3 cellular contexts compared by ENCODE assay signal in genomic region chr16:53220585-53220984, GRCh38.
TF ChIP-seq lines count a peak whose summit lies in the region.

No MANE protein-coding gene starts in this region.

TF ChIP-seq in GM23338, 12 proteins besides CTCF, POLR2A, EP300 and RAD21 (continues in another document):
- TF ChIP-seq, protein P1, sequence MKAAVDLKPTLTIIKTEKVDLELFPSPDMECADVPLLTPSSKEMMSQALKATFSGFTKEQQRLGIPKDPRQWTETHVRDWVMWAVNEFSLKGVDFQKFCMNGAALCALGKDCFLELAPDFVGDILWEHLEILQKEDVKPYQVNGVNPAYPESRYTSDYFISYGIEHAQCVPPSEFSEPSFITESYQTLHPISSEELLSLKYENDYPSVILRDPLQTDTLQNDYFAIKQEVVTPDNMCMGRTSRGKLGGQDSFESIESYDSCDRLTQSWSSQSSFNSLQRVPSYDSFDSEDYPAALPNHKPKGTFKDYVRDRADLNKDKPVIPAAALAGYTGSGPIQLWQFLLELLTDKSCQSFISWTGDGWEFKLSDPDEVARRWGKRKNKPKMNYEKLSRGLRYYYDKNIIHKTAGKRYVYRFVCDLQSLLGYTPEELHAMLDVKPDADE (IDR thresholded peaks at IDR 0.05), result no peak
- TF ChIP-seq, protein P2, sequence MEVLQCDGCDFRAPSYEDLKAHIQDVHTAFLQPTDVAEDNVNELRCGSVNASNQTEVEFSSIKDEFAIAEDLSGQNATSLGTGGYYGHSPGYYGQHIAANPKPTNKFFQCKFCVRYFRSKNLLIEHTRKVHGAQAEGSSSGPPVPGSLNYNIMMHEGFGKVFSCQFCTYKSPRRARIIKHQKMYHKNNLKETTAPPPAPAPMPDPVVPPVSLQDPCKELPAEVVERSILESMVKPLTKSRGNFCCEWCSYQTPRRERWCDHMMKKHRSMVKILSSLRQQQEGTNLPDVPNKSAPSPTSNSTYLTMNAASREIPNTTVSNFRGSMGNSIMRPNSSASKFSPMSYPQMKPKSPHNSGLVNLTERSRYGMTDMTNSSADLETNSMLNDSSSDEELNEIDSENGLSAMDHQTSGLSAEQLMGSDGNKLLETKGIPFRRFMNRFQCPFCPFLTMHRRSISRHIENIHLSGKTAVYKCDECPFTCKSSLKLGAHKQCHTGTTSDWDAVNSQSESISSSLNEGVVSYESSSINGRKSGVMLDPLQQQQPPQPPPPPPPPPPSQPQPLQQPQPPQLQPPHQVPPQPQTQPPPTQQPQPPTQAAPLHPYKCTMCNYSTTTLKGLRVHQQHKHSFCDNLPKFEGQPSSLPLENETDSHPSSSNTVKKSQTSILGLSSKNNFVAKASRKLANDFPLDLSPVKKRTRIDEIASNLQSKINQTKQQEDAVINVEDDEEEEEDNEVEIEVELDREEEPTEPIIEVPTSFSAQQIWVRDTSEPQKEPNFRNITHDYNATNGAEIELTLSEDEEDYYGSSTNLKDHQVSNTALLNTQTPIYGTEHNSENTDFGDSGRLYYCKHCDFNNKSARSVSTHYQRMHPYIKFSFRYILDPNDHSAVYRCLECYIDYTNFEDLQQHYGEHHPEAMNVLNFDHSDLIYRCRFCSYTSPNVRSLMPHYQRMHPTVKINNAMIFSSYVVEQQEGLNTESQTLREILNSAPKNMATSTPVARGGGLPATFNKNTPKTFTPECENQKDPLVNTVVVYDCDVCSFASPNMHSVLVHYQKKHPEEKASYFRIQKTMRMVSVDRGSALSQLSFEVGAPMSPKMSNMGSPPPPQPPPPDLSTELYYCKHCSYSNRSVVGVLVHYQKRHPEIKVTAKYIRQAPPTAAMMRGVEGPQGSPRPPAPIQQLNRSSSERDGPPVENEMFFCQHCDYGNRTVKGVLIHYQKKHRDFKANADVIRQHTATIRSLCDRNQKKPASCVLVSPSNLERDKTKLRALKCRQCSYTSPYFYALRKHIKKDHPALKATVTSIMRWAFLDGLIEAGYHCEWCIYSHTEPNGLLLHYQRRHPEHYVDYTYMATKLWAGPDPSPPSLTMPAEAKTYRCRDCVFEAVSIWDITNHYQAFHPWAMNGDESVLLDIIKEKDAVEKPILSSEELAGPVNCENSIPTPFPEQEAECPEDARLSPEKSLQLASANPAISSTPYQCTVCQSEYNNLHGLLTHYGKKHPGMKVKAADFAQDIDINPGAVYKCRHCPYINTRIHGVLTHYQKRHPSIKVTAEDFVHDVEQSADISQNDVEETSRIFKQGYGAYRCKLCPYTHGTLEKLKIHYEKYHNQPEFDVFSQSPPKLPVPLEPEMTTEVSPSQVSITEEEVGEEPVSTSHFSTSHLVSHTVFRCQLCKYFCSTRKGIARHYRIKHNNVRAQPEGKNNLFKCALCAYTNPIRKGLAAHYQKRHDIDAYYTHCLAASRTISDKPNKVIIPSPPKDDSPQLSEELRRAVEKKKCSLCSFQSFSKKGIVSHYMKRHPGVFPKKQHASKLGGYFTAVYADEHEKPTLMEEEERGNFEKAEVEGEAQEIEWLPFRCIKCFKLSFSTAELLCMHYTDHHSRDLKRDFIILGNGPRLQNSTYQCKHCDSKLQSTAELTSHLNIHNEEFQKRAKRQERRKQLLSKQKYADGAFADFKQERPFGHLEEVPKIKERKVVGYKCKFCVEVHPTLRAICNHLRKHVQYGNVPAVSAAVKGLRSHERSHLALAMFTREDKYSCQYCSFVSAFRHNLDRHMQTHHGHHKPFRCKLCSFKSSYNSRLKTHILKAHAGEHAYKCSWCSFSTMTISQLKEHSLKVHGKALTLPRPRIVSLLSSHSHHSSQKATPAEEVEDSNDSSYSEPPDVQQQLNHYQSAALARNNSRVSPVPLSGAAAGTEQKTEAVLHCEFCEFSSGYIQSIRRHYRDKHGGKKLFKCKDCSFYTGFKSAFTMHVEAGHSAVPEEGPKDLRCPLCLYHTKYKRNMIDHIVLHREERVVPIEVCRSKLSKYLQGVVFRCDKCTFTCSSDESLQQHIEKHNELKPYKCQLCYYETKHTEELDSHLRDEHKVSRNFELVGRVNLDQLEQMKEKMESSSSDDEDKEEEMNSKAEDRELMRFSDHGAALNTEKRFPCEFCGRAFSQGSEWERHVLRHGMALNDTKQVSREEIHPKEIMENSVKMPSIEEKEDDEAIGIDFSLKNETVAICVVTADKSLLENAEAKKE (CRISPR knock-in tag; IDR thresholded peaks at IDR 0.05), result no peak
- TF ChIP-seq NANOG (IDR thresholded peaks at IDR 0.05; ENCODE audit: borderline replicate concordance), result no peak
- no peak for TF ChIP-seq POLR2AphosphoS5 (IDR thresholded peaks at IDR 0.05; ENCODE audit: low read depth)
- no peak for TF ChIP-seq STAT1 (IDR thresholded peaks at IDR 0.05; ENCODE audit: unreplicated experiment)

TF ChIP-seq in GM12878, 131 proteins besides CTCF, POLR2A, EP300 and RAD21 (continued from another document and continues in another):
- TF ChIP-seq, protein P3, sequence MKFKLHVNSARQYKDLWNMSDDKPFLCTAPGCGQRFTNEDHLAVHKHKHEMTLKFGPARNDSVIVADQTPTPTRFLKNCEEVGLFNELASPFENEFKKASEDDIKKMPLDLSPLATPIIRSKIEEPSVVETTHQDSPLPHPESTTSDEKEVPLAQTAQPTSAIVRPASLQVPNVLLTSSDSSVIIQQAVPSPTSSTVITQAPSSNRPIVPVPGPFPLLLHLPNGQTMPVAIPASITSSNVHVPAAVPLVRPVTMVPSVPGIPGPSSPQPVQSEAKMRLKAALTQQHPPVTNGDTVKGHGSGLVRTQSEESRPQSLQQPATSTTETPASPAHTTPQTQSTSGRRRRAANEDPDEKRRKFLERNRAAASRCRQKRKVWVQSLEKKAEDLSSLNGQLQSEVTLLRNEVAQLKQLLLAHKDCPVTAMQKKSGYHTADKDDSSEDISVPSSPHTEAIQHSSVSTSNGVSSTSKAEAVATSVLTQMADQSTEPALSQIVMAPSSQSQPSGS (IDR thresholded peaks at IDR 0.05; ENCODE audit: low read length), result no peak
- TF ChIP-seq, protein P4, sequence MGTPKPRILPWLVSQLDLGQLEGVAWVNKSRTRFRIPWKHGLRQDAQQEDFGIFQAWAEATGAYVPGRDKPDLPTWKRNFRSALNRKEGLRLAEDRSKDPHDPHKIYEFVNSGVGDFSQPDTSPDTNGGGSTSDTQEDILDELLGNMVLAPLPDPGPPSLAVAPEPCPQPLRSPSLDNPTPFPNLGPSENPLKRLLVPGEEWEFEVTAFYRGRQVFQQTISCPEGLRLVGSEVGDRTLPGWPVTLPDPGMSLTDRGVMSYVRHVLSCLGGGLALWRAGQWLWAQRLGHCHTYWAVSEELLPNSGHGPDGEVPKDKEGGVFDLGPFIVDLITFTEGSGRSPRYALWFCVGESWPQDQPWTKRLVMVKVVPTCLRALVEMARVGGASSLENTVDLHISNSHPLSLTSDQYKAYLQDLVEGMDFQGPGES (IDR thresholded peaks at IDR 0.05), result no peak
- TF ChIP-seq JUND (IDR thresholded peaks at IDR 0.05; ENCODE audit: low read depth, low read length) (no peak), SREBF2 (IDR thresholded peaks at IDR 0.05; ENCODE audit: low read length) (no peak), MEF2A (IDR thresholded peaks at IDR 0.05; ENCODE audit: insufficient read depth, low read depth, low read length) (no peak), USF2 (IDR thresholded peaks at IDR 0.05; ENCODE audit: borderline replicate concordance, low read depth, low read length) (no peak), MTA2 (IDR thresholded peaks at IDR 0.05; ENCODE audit: low read depth) (no peak)
- TF ChIP-seq, protein P5, sequence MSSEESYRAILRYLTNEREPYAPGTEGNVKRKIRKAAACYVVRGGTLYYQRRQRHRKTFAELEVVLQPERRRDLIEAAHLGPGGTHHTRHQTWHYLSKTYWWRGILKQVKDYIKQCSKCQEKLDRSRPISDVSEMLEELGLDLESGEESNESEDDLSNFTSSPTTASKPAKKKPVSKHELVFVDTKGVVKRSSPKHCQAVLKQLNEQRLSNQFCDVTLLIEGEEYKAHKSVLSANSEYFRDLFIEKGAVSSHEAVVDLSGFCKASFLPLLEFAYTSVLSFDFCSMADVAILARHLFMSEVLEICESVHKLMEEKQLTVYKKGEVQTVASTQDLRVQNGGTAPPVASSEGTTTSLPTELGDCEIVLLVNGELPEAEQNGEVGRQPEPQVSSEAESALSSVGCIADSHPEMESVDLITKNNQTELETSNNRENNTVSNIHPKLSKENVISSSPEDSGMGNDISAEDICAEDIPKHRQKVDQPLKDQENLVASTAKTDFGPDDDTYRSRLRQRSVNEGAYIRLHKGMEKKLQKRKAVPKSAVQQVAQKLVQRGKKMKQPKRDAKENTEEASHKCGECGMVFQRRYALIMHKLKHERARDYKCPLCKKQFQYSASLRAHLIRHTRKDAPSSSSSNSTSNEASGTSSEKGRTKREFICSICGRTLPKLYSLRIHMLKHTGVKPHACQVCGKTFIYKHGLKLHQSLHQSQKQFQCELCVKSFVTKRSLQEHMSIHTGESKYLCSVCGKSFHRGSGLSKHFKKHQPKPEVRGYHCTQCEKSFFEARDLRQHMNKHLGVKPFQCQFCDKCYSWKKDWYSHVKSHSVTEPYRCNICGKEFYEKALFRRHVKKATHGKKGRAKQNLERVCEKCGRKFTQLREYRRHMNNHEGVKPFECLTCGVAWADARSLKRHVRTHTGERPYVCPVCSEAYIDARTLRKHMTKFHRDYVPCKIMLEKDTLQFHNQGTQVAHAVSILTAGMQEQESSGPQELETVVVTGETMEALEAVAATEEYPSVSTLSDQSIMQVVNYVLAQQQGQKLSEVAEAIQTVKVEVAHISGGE (CRISPR knock-in tag; IDR thresholded peaks at IDR 0.05), result no peak

TF ChIP-seq in HepG2, 621 proteins besides CTCF, POLR2A, EP300 and RAD21 (continued from another document):
- TF ChIP-seq STAG1 (CRISPR knock-in tag; IDR thresholded peaks at IDR 0.05), result peak; percentile 46
- TF ChIP-seq, protein P6, sequence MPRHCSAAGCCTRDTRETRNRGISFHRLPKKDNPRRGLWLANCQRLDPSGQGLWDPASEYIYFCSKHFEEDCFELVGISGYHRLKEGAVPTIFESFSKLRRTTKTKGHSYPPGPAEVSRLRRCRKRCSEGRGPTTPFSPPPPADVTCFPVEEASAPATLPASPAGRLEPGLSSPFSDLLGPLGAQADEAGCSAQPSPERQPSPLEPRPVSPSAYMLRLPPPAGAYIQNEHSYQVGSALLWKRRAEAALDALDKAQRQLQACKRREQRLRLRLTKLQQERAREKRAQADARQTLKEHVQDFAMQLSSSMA (CRISPR knock-in tag; IDR thresholded peaks at IDR 0.05), result no peak
- TF ChIP-seq KAT8 (CRISPR knock-in tag; IDR thresholded peaks at IDR 0.05), result no peak
TF ChIP-seq in HepG2: peak in this region for 1.
